11 cellular contexts compared by ENCODE assay signal in the genomic region with DNA sequence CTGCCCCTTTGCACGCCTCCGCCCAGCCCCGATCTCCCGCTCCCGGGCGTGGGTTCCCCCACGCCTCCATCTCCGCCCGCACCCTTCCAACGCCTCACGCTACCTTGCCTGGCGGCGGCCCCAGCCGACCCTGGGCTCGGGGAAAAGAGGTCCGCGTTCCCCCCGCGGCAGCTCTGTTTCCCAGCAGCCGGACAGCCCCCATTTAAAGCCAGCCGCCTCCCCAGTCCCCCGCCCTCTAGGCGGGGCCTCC. TPM values are rescaled to one million over a fixed set of nuclear protein-coding genes. Genes with fewer than 3 reads are reported as not detected.
DNase-seq lines count a peak whose midpoint lies in the region; ATAC-seq, FAIRE-seq and TF ChIP-seq lines count a peak whose summit lies in the region.
"Had no signal": no experiment of that assay in that cellular context is flagged by ENCODE, and none has a peak within 500 bp of the region (broad histone marks: within the 10 kb centered on the region; RNA-seq: fewer than 3 reads in every experiment).

A gene with protein sequence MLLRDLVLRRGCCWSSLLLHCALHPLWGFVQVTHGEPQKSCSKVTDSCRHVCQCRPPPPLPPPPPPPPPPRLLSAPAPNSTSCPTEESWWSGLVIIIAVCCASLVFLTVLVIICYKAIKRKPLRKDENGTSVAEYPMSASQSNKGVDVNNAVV (minus strand): TSS at position 179 of the 250 bp plus-strand sequence. CDS start 767 bp downstream, outside the sequence.

- TF ChIP-seq EP300 in H1 (IDR thresholded peaks at IDR 0.05; ENCODE audit: borderline replicate concordance in 1 of 2, low read depth in 2 of 2, low read length in 2 of 2): no peak

- H2BK20ac ChIP-seq in H1 (ENCODE audit: low read length): no peak within 1 kb of the TSS

- peaks cover 2 to 6% of the 10 kb centered on the region in 2 experiments for H4K20me1 ChIP-seq in H1 (replicated peaks in 1 of 2; ENCODE audit: control insufficient read depth in 1 of 2, insufficient read depth in 2 of 2, low read length in 2 of 2)

- FAIRE-seq in H1 (lab: Jason Lieb, UNC) (no peak), HTR-8/SVneo (lab: Jason Lieb, UNC) (no peak)

- H3K4me2 ChIP-seq in H1 (ENCODE audit: insufficient read depth in 1 of 2, low read depth in 2 of 2, low read length in 2 of 2): peak within 1 kb of the TSS; percentile 97

- TF ChIP-seq CTCF in H1 (IDR thresholded peaks at IDR 0.05; ENCODE audit: control extremely low read depth in 1 of 3, insufficient read depth in 1 of 3, low read depth in 1 of 3, low read length in 3 of 3) (no peak), mucosa of descending colon (IDR thresholded peaks at IDR 0.05) (no peak), thoracic aorta (IDR thresholded peaks at IDR 0.05) (no peak)

- no peak for DNase-seq in MG63
- no peak for DNase-seq in H1 (ENCODE audit: low read depth in 1 of 2, low spot score in 2 of 2)
- no peak for DNase-seq in mucosa of descending colon
- no peak for DNase-seq in thoracic aorta (ENCODE audit: low spot score)
- no peak for DNase-seq in HTR-8/SVneo (ENCODE audit: insufficient read length, low spot score)
- no peak for DNase-seq in NCI-H128 (lab: John Stamatoyannopoulos, UW; ENCODE audit: unreplicated experiment)
- DNase-seq: activated naive CD4-positive, alpha-beta T cell treated with anti-CD3 and anti-CD28 coated beads, Interleukin-2, amount 50 U/mL, for 16 hours; T-cell had no signal

- H3K23me2 ChIP-seq in H1 (ENCODE audit: low read depth, low read length): peaks cover 13% of the 10 kb centered on the region; the same call in 1 of the 2 replicates

- peak within 1 kb of the TSS; percentile 88 for H2BK15ac ChIP-seq in H1 (ENCODE audit: low read length)

- H3K18ac ChIP-seq in H1 (ENCODE audit: extremely low read depth, low read length): peak within 1 kb of the TSS; percentile 93

- intact Hi-C loops in mucosa of descending colon (cut with DNase I, micrococcal nuclease): no loop called here

- H3K36me3 ChIP-seq in MG63 (no peaks in the 10 kb centered on the region), H1 (ENCODE audit: control insufficient read depth in 2 of 4, insufficient read depth in 4 of 4, low read length in 3 of 4) (no peaks in the 10 kb centered on the region), mucosa of descending colon (ENCODE audit: low read depth) (no peaks in the 10 kb centered on the region), thoracic aorta (no peaks in the 10 kb centered on the region)

- WGBS in H1 (ENCODE audit: extremely low coverage in 1 of 2, insufficient coverage in 1 of 2, insufficient read length in 1 of 2, insufficient replicate concordance in 2 of 2, low coverage in 1 of 2, low lambda C conversion rate in 2 of 2, missing lambda C conversion rate in 1 of 2), 2 experiments: 1% methylated on average over 13 of the region's 23 CpGs; no CpG with 5 or more reads in 1 of the 2 experiments

- peak within 1 kb of the TSS; percentile 52; the same call in 1 of the 2 replicates for H2BK5ac ChIP-seq in H1 (ENCODE audit: low read depth, low read length)

- H3K27ac ChIP-seq in H1 (ENCODE audit: low read depth, low read length): no peak within 1 kb of the TSS
- peak within 1 kb of the TSS; percentile 54 to 66 for H3K27ac ChIP-seq in thoracic aorta

- TF ChIP-seq POLR2A in H1 (IDR thresholded peaks at IDR 0.05; ENCODE audit: control extremely low read depth in 1 of 2, low read depth in 2 of 2, low read length in 2 of 2): no peak

- no peak within 1 kb of the TSS for H3K23ac ChIP-seq in H1 (ENCODE audit: insufficient read length)

- H3K27me3 ChIP-seq in MG63 (no peaks in the 10 kb centered on the region), H1 (replicated peaks in 1 of 4; ENCODE audit: control insufficient read depth in 3 of 4, extremely low read depth in 1 of 4, insufficient read depth in 3 of 4, low read length in 3 of 4) (peaks cover 4 to 30% (median 23%) of the 10 kb centered on the region in 4 experiments), thoracic aorta (replicated peaks; ENCODE audit: insufficient read depth) (no peaks in the 10 kb centered on the region)

- H2BK120ac ChIP-seq in H1 (replicated peaks; ENCODE audit: low read depth, low read length): no peak within 1 kb of the TSS

- H4K5ac ChIP-seq in H1 (ENCODE audit: insufficient read length, low read depth, low read length): peak within 1 kb of the TSS; percentile 3

- no peaks in the 10 kb centered on the region for H3K79me1 ChIP-seq in H1 (ENCODE audit: low read depth, low read length)

- H3K56ac ChIP-seq in H1 (replicated peaks; ENCODE audit: insufficient read length, low read depth, low read length): peak within 1 kb of the TSS; percentile 23

- peak within 1 kb of the TSS in 3 of 4 experiments; percentile 23 to 65 (median 47); a peak in 3 of 7 replicates for H3K9ac ChIP-seq in H1 (replicated peaks in 1 of 4; ENCODE audit: extremely low read depth in 1 of 4, low read depth in 3 of 4, low read length in 3 of 4)

- H2AFZ ChIP-seq in H1 (ENCODE audit: low read length): peak within 1 kb of the TSS; percentile 72

- H3K4me3 ChIP-seq in MG63 (peak within 1 kb of the TSS; percentile 46), H1 (ENCODE audit: extremely low read depth in 1 of 4, insufficient read depth in 2 of 4, low read depth in 3 of 4, low read length in 4 of 4) (peak within 1 kb of the TSS; percentile 65 to 77 (median 70)), mucosa of descending colon (no peak within 1 kb of the TSS), thoracic aorta (peak within 1 kb of the TSS; percentile 80)

- H4K8ac ChIP-seq in H1 (ENCODE audit: extremely low read depth, insufficient read depth, low read length): peak within 1 kb of the TSS; percentile 83

- ATAC-seq in mucosa of descending colon: peak; percentile 12
- no peak for ATAC-seq in thoracic aorta (ENCODE audit: insufficient number of reproducible peaks, low FRiP score, low read depth)
- no peak for ATAC-seq in activated CD4-positive, CD25-positive, alpha-beta regulatory T cell treated with anti-CD3 and anti-CD28 coated beads, Interleukin-2, amount 50 U/mL, for 24 hours
- ATAC-seq in GM18498 (IDR thresholded peaks at IDR 0.05; ENCODE audit: unreplicated experiment): no peak
- ATAC-seq: T-cell had no signal

- CTCF ChIA-PET in H1 (lab: Charles Lee; ENCODE audit: partially characterized antibody): interaction anchor here (0.7 to 3.9 kb wide), 11 partner anchors 10 to 151 kb away, joined by 3 to 20 read pairs (median 4); no protein-coding TSS in a partner anchor

- H3K4me1 ChIP-seq in H1 (replicated peaks in 1 of 4; ENCODE audit: control insufficient read depth in 3 of 4, insufficient read depth in 4 of 4, low read length in 3 of 4) (peaks cover 0 to 19% (median 7%) of the 10 kb centered on the region in 4 experiments; a peak in 4 of 7 replicates), mucosa of descending colon (ENCODE audit: low read depth) (peaks cover 2% of the 10 kb centered on the region), thoracic aorta (ENCODE audit: control insufficient read depth in 1 of 2, low read depth in 2 of 2) (peaks cover 8 to 33% of the 10 kb centered on the region in 2 donors)

- H2BK12ac ChIP-seq in H1 (ENCODE audit: low read depth, low read length): peak within 1 kb of the TSS; percentile 50; the same call in 1 of the 2 replicates

- H4K91ac ChIP-seq in H1 (replicated peaks; ENCODE audit: insufficient read length, low read length): peak within 1 kb of the TSS; percentile 9

- H3K79me2 ChIP-seq in H1 (ENCODE audit: control insufficient read depth in 1 of 2, insufficient read depth in 2 of 2, low read length in 2 of 2): no peaks in the 10 kb centered on the region

- POLR2A ChIA-PET in H1 (lab: Charles Lee; ENCODE audit: partially characterized antibody): interaction anchor here (0.9 to 2.0 kb wide), 5 partner anchors 29 to 322 kb away, joined by 3 to 5 read pairs (median 3); no protein-coding TSS in a partner anchor

- H3K9me3 ChIP-seq in MG63: no peaks in the 10 kb centered on the region
- no peaks in the 10 kb centered on the region for H3K9me3 ChIP-seq in H1 (ENCODE audit: insufficient read depth in 2 of 2, low read depth in 1 of 2, low read length in 1 of 2)
- no peaks in the 10 kb centered on the region for H3K9me3 ChIP-seq in mucosa of descending colon
- H3K9me3 ChIP-seq in thoracic aorta: no peaks in the 10 kb centered on the region

- TF ChIP-seq RAD21 in H1 (IDR thresholded peaks at IDR 0.05 in 1 of 2, conservative IDR thresholded peaks at IDR 0.05 in 1 of 2; ENCODE audit: low read depth in 2 of 2, low read length in 2 of 2): no peak

- no peak within 1 kb of the TSS for H2AK5ac ChIP-seq in H1 (ENCODE audit: low read depth, low read length)

- no peak within 1 kb of the TSS for H3K4ac ChIP-seq in H1 (replicated peaks; ENCODE audit: insufficient read length, low read depth, low read length)

- no peak within 1 kb of the TSS for H3K14ac ChIP-seq in H1 (ENCODE audit: insufficient read length)

TF ChIP-seq in H1, 55 proteins besides CTCF, POLR2A, EP300 and RAD21:
- TF ChIP-seq CBX8 (IDR thresholded peaks at IDR 0.05; ENCODE audit: borderline replicate concordance, low read depth, low read length) (no peak), CREB1 (IDR thresholded peaks at IDR 0.05) (no peak), TBP (IDR thresholded peaks at IDR 0.05; ENCODE audit: low read depth, low read length) (peak; percentile 73), NRF1 (IDR thresholded peaks at IDR 0.05; ENCODE audit: low read depth, low read length) (0 out of 2 replicates have a peak, but pooled peaks have one; percentile 15), CHD1 (IDR thresholded peaks at IDR 0.05; ENCODE audit: low read depth, low read length) (no peak), HDAC2 (IDR thresholded peaks at IDR 0.05; ENCODE audit: borderline replicate concordance in 1 of 2, low read depth in 2 of 2, low read length in 2 of 2) (0 out of 4 replicates have a peak, but pooled peaks of 1 of the 2 experiments have one; percentile 29), EZH2 (IDR thresholded peaks at IDR 0.05; ENCODE audit: low read depth, low read length, severe bottlenecking) (peak; percentile 62), GABPA (IDR thresholded peaks at IDR 0.05; ENCODE audit: borderline replicate concordance, insufficient read depth, low read length) (no peak), KDM4A (IDR thresholded peaks at IDR 0.05; ENCODE audit: low read depth, low read length, severe bottlenecking) (peak; percentile 84)
TF ChIP-seq in H1: peak in this region for 5.

RNA-seq across cellular contexts. Expression of the gene that starts here (rescaled TPM):
- total RNA-seq in MG63 (2014; rRNA removed; shearing (Covaris generic); ENCODE audit: low replicate concordance): not detected in 2 replicates
- 3.9 and 4.5 TPM in 2 replicates for total RNA-seq in H1 (2021; fragmentation: NEBNext Ultra II Directional; extraction: Animal tissue kit (Norgen Biotek cat#: 25700))
- 2.8 and 3.6 TPM in 2 replicates for polyA plus RNA-seq in H1 (2011; rRNA removed)
- polyA plus RNA-seq in H1 (2011; cell fraction: cytosol; rRNA removed): 1.8 TPM
- 3.3 TPM for polyA plus RNA-seq in H1 (2011; cell fraction: nucleus; rRNA removed)
- 3.0 to 4.3 TPM (median 3.6 TPM) in 4 replicates for polyA plus RNA-seq in H1 (2012, experiment 1 of 2)
- 3.8 TPM for polyA plus RNA-seq in H1 (2012, experiment 2 of 2)
- 3.2 TPM for polyA plus RNA-seq in H1 (2013, experiment 1 of 2)
- polyA plus RNA-seq in H1 (2013, experiment 2 of 2): 3.4 TPM
- 1.8 and 2.8 TPM in 2 replicates for polyA minus RNA-seq in H1 (2011; rRNA and poly(A)+ RNA removed)
- polyA minus RNA-seq in H1 (2011; cell fraction: cytosol; rRNA and poly(A)+ RNA removed): 2.3 TPM
- polyA minus RNA-seq in H1 (2011; cell fraction: nucleus; rRNA and poly(A)+ RNA removed): 2.1 TPM
- total RNA-seq in mucosa of descending colon: 10 to 100 TPM in 1 of 3 donors, 1 to 10 TPM in 2; 1.6 to 46.4 (median 3.0) TPM
- total RNA-seq in thoracic aorta: 1 to 10 TPM; 2.3 to 3.5 TPM
- total RNA-seq: glomerular endothelial cell, T-cell had no signal
